8 cellular contexts compared by ENCODE assay signal in the genomic region with DNA sequence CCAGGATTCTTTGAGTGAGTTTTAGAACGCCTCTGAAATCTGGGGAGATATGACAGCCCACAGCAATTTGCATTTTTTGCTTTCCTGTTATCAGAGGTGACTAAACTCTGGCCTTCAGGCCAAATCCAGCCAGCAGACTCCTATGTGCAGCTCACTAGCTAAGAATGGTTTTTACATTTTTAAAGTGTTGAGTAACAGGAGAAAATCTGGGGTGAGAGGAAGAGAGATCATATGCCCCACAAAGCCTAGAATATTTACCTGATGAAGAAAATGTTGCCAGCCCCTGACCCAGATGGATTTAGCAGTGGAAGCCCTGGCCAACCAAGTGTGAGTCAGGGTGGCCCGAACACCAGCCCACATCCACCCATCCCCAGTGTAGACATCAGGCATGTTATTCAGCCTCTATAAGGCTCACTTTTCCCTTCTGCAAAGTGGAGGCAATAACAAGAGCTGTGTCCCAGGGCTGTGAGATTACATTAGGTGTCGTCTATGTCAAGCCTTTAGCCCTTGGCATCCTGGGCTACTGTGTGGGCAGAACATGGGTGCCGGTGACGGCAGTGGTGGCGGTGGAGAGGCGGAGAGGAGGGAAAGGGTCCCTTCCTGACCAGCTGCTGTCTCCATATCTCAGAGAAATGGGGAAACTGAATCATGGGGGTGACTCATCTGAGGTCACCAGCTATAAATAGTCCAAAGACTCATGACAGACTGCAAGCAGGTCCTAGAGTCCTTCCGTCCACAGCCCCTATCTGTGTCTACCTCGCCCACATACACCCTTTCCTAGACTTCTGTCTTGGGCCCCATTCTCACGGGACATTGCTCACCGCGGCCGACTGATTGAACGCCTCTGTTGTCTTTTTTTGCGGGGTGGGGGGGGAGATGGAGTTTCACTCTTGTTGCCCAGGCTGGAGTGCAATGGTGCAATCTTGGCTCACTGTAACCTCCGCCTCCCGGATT. TPM values are rescaled to one million over a fixed set of nuclear protein-coding genes. Genes with fewer than 3 reads are reported as not detected.
DNase-seq lines count a peak whose midpoint lies in the region; ATAC-seq and TF ChIP-seq lines count a peak whose summit lies in the region.

No MANE protein-coding gene starts in this region.

- H3K27ac ChIP-seq in skeletal muscle tissue (ENCODE audit: low read depth, low read length) = peak overlapping the region; percentile 77

- H3K36me3 ChIP-seq in skeletal muscle tissue (ENCODE audit: control insufficient read depth in 3 of 3, insufficient read depth in 3 of 3, low read length in 3 of 3) = no peaks in the 10 kb centered on the region

- peak overlapping the region; percentile 66 to 73 for H3K4me3 Mint-ChIP-seq in activated T-cell treated with anti-CD3 and anti-CD28 coated beads, Interleukin-2, amount 50 U/mL, for 72 hours

- H3K4me1 ChIP-seq in skeletal muscle tissue (ENCODE audit: control insufficient read depth in 3 of 3, insufficient read depth in 3 of 3, low read length in 3 of 3) = peaks cover 12 to 22% (median 16%) of the 10 kb centered on the region in 3 donors

- H3K27me3 ChIP-seq in skeletal muscle tissue (ENCODE audit: control insufficient read depth in 3 of 3, insufficient read depth in 3 of 3, low read length in 3 of 3) = no peaks in the 10 kb centered on the region

- H3K36me3 Mint-ChIP-seq in activated T-cell treated with anti-CD3 and anti-CD28 coated beads, Interleukin-2, amount 50 U/mL, for 72 hours (ENCODE audit: insufficient read depth in 2 of 2) = no peaks in the 10 kb centered on the region

- H3K9ac ChIP-seq in skeletal muscle tissue (ENCODE audit: low read depth in 1 of 3, low read length in 3 of 3) = no peak overlapping the region

- no peak for TF ChIP-seq CTCF in GM10266 (IDR thresholded peaks at IDR 0.05; ENCODE audit: control insufficient read depth, insufficient read depth, low read depth, missing control alignments)
- no peak for TF ChIP-seq CTCF in HFF-Myc (IDR thresholded peaks at IDR 0.05; ENCODE audit: low read depth, low read length, missing control alignments)

- no peaks in the 10 kb centered on the region for H3K9me3 ChIP-seq in skeletal muscle tissue (ENCODE audit: control insufficient read depth in 3 of 3, low read length in 3 of 3)

- peak overlapping the region; percentile 86 for H3K27ac Mint-ChIP-seq in activated T-cell treated with anti-CD3 and anti-CD28 coated beads, Interleukin-2, amount 50 U/mL, for 72 hours

- ATAC-seq in activated T-cell treated with anti-CD3 and anti-CD28 coated beads, Interleukin-2, amount 50 U/mL, for 72 hours (replicated peaks in 1 of 2) = peak; percentile 94 to 97

- H3K27me3 Mint-ChIP-seq in activated T-cell treated with anti-CD3 and anti-CD28 coated beads, Interleukin-2, amount 50 U/mL, for 72 hours (ENCODE audit: low read depth) = no peaks in the 10 kb centered on the region

- DNase-seq in GM10266 (ENCODE audit: extremely low spot score) = peak; percentile 86
- peak; percentile 86 for DNase-seq in HFF-Myc (ENCODE audit: extremely low read depth, low read depth)
- DNase-seq in NOMO-1 (lab: John Stamatoyannopoulos, UW; ENCODE audit: unreplicated experiment in 2 of 2) = peak; percentile 78 to 96
- peak; percentile 82 to 83 for DNase-seq in activated T-cell treated with anti-CD3 and anti-CD28 coated beads, Interleukin-2, amount 50 U/mL, for 72 hours
- peak; percentile 93 for DNase-seq in glomerular endothelial cell (ENCODE audit: extremely low read depth, low read depth, low spot score)
- no peak for DNase-seq in NCI-H524 (lab: John Stamatoyannopoulos, UW)
- DNase-seq in Ammon's horn (ENCODE audit: low spot score) = no peak

- H3K4me3 ChIP-seq in HFF-Myc (replicated peaks; ENCODE audit: low read depth, low read length) = no peak overlapping the region
- peak overlapping the region in 1 of 3 donors; percentile 45 for H3K4me3 ChIP-seq in skeletal muscle tissue (ENCODE audit: low read length in 3 of 3)

- H3K4me1 Mint-ChIP-seq in activated T-cell treated with anti-CD3 and anti-CD28 coated beads, Interleukin-2, amount 50 U/mL, for 72 hours (ENCODE audit: low read depth) = peaks cover 37% of the 10 kb centered on the region

- H3K9me3 Mint-ChIP-seq in activated T-cell treated with anti-CD3 and anti-CD28 coated beads, Interleukin-2, amount 50 U/mL, for 72 hours = no peaks in the 10 kb centered on the region

RNA-seq across cellular contexts. Expression of gene CD9, which starts 32.6 kb away (rescaled TPM):
- 1 to 10 TPM; 6.1 to 8.4 TPM for total RNA-seq in activated T-cell treated with anti-CD3 and anti-CD28 coated beads, Interleukin-2, amount 50 U/mL, for 72 hours
- total RNA-seq in glomerular endothelial cell (555 and 1,509 TPM in 2 replicates), skeletal muscle tissue (62.6 TPM)

RNA-seq across cellular contexts. Expression of gene VWF, which starts 43.1 kb away (rescaled TPM):
- total RNA-seq in activated T-cell treated with anti-CD3 and anti-CD28 coated beads, Interleukin-2, amount 50 U/mL, for 72 hours = under 1 TPM; 0.02 TPM
- 519 and 1,804 TPM in 2 replicates for total RNA-seq in glomerular endothelial cell
- total RNA-seq in skeletal muscle tissue = 58.5 TPM

Comparison
In these comparisons a context has a peak if more than half of its experiments do, and no peak if none do; other contexts are left out.
1. DNase-seq: peak in GM10266 (single experiment), HFF-Myc (single experiment), NOMO-1 (2 of 2), activated T-cell treated with anti-CD3 and anti-CD28 coated beads, Interleukin-2, amount 50 U/mL, for 72 hours (2 of 2) and glomerular endothelial cell (single experiment); none in NCI-H524 (0 of 2) and Ammon's horn (single experiment).
2. RNA of gene VWF, which starts 43.1 kb away (total RNA-seq): 519 to 1,804 TPM in glomerular endothelial cell and 58.5 TPM in skeletal muscle tissue (single experiment); 0.02 TPM in activated T-cell treated with anti-CD3 and anti-CD28 coated beads, Interleukin-2, amount 50 U/mL, for 72 hours; every median in the first group is over 10 times any median in the second.